33 cellular contexts compared by ENCODE assay signal in the genomic region with DNA sequence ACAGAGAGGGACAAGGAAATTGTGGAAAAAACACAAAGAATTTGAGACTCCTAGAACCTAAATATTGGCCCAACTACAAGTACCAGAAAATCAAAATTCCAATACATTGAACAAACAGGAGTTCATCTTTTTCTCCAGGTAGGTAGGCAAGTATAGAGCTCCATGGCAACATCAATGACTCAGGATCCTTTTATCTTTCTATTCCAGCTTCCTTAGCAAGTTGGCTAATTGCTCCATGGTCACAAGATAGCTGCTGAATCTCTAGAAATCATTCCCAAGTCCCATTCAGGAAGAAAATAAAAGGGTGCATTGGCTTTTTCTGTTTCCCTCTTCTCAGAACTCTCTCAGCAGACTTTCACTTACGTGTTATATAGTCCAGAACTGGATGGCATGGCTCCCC.
"Had no signal": no experiment of that assay in that cellular context is flagged by ENCODE, and none has a peak within 500 bp of the region (broad histone marks: within the 10 kb centered on the region; RNA-seq: fewer than 3 reads in every experiment).

No MANE protein-coding gene starts in this region.

- FAIRE-seq: astrocyte had no signal

- H3K4me3 ChIP-seq: adrenal gland, ascending aorta, body of pancreas, breast epithelium, cardiac muscle cell had no signal

- H3K27me3 ChIP-seq: adrenal gland, ascending aorta, body of pancreas, brain microvascular endothelial cell, breast epithelium, cardiac muscle cell had no signal

- H3K4me1 ChIP-seq: adrenal gland, ascending aorta, body of pancreas, breast epithelium had no signal

- H3K27ac ChIP-seq: adrenal gland, ascending aorta, body of pancreas, brain microvascular endothelial cell, breast epithelium, cardiac muscle cell had no signal

- H3K9me3 ChIP-seq: adrenal gland, ascending aorta, body of pancreas, breast epithelium had no signal

- DNase-seq: activated effector memory CD4-positive, alpha-beta T cell treated with anti-CD3 and anti-CD28 coated beads, Interleukin-2, amount 50 U/mL, for 16 hours; activated effector memory CD4-positive, alpha-beta T cell treated with Interleukin-2 at 50 U/mL for 16 hours; activated gamma-delta T cell; activated gamma-delta T cell treated with Interleukin-2 at 50 U/mL for 16 hours; activated naive CD4-positive, alpha-beta T cell; activated naive CD4-positive, alpha-beta T cell treated with anti-CD3 and anti-CD28 coated beads for 36 hours; activated naive CD4-positive, alpha-beta T cell treated with anti-CD3 and anti-CD28 coated beads, Interleukin-2, amount 10 ng/mL, durations not matched to agents 7 days and 5 days; activated naive CD4-positive, alpha-beta T cell treated with anti-CD3 and anti-CD28 coated beads, Interleukin-2, amount 50 U/mL, for 16 hours; activated naive CD4-positive, alpha-beta T cell treated with Interleukin-2 at 50 U/mL for 16 hours; activated naive CD8-positive, alpha-beta T cell treated with anti-CD3 and anti-CD28 coated beads for 36 hours; activated naive CD8-positive, alpha-beta T cell treated with anti-CD3 and anti-CD28 coated beads, Interleukin-2, amount 10 ng/mL, durations not matched to agents 7 days and 5 days; activated naive CD8-positive, alpha-beta T cell treated with anti-CD3 and anti-CD28 coated beads, Interleukin-2, amount 50 U/mL, for 24 hours; activated T-cell treated with anti-CD3 and anti-CD28 coated beads, Interleukin-2, amount 50 U/mL, for 1 hour; activated T-cell treated with anti-CD3 and anti-CD28 coated beads, Interleukin-2, amount 50 U/mL, for 24 hours; activated T-cell treated with anti-CD3 and anti-CD28 coated beads, Interleukin-2, amount 50 U/mL, for 4 hours; activated T-cell treated with anti-CD3 and anti-CD28 coated beads, Interleukin-2, amount 50 U/mL, for 48 hours; activated T-cell treated with anti-CD3 and anti-CD28 coated beads, Interleukin-2, amount 50 U/mL, for 72 hours; adrenal gland; amniotic stem cell; amygdala; anterior cingulate cortex; aorta; body of pancreas; brain microvascular endothelial cell; caudate nucleus; central memory CD4-positive, alpha-beta T cell; cerebellar nuclear complex had no signal

- ATAC-seq: activated naive CD4-positive, alpha-beta T cell treated with anti-CD3 and anti-CD28 coated beads, Interleukin-2, amount 50 U/mL, for 72 hours; activated naive CD8-positive, alpha-beta T cell treated with anti-CD3 and anti-CD28 coated beads, Interleukin-2, amount 50 U/mL, for 24 hours; activated T-cell treated with anti-CD3 and anti-CD28 coated beads, Interleukin-2, amount 50 U/mL, for 4 hours; activated T-cell treated with anti-CD3 and anti-CD28 coated beads, Interleukin-2, amount 50 U/mL, for 72 hours; activated T-helper 17 cell treated with anti-CD3 and anti-CD28 coated beads, Interleukin-2, amount 50 U/mL, for 72 hours; body of pancreas had no signal

- H3K36me3 ChIP-seq: adrenal gland, ascending aorta, brain microvascular endothelial cell, breast epithelium, cardiac muscle cell had no signal
